ENCODE assay signal across 8 cellular contexts in genomic region chr3:101780661-101781060, GRCh38. TPM values are rescaled to one million over a fixed set of nuclear protein-coding genes. Genes with fewer than 3 reads are reported as not detected.
DNase-seq lines count a peak whose midpoint lies in the region; ATAC-seq and TF ChIP-seq lines count a peak whose summit lies in the region.

No MANE protein-coding gene starts in this region.

- no peak for DNase-seq in stimulated activated naive CD8-positive, alpha-beta T cell treated with anti-CD3 and anti-CD28 coated beads, Interleukin-15, Interleukin-2, amounts not matched to agents 100 U/mL and 50 U/mL, for 24 hours
- no peak for DNase-seq in activated CD8-positive, alpha-beta T cell treated with anti-CD3 and anti-CD28 coated beads, Interleukin-2, amount 10 ng/mL, durations not matched to agents 7 days and 5 days
- peak; percentile 17 for DNase-seq in iPS-NIHi11 (ENCODE audit: low spot score)
- no peak for DNase-seq in tibial nerve (ENCODE audit: low spot score in 2 of 2)
- DNase-seq in NCI-H526 treated with DMSO at 0.1 percent for 48 hours (lab: John Stamatoyannopoulos, UW), result no peak
- DNase-seq in activated CD4-positive, CD25-positive, alpha-beta regulatory T cell (lab: John Stamatoyannopoulos, UW), result no peak

- POLR2A ChIA-PET in activated CD8-positive, alpha-beta T cell treated with anti-CD3 and anti-CD28 coated beads, Interleukin-2, amount 10 ng/mL, durations not matched to agents 7 days and 5 days (lab: Charles Lee), result interaction anchor here (0.6 to 1.5 kb wide), 2 partner anchors 8 to 1443 kb away, joined by 3 read pairs; no protein-coding TSS in a partner anchor

- H3K4me1 ChIP-seq in tibial nerve, result peaks cover 0 to 40% (median 17%) of the 10 kb centered on the region in 4 donors

- no peaks in the 10 kb centered on the region for H3K9me3 Mint-ChIP-seq in stimulated activated naive CD8-positive, alpha-beta T cell treated with anti-CD3 and anti-CD28 coated beads, Interleukin-15, Interleukin-2, amounts not matched to agents 100 ng/mL and 50 ng/mL, for 24 hours
- H3K9me3 Mint-ChIP-seq in activated CD8-positive, alpha-beta T cell treated with anti-CD3 and anti-CD28 coated beads, Interleukin-2, amount 10 ng/mL, durations not matched to agents 7 days and 5 days (ENCODE audit: insufficient read depth), result no peaks in the 10 kb centered on the region

- TF ChIP-seq CTCF in tibial nerve (IDR thresholded peaks at IDR 0.05), result no peak

- CTCF ChIA-PET in activated CD8-positive, alpha-beta T cell treated with anti-CD3 and anti-CD28 coated beads, Interleukin-2, amount 10 ng/mL, durations not matched to agents 7 days and 5 days (lab: Charles Lee), result interaction anchor here (0.7 to 1.4 kb wide), 3 partner anchors 56 to 902 kb away, joined by 3 to 4 read pairs (median 3); partner anchors contain the start of gene CEP97

- H3K27me3 ChIP-seq in tibial nerve, result no peaks in the 10 kb centered on the region

- H3K27ac ChIP-seq in tibial nerve, result peak overlapping the region in 3 of 4 donors; percentile 4 to 94 (median 93)

- H3K4me3 ChIP-seq in tibial nerve, result peak overlapping the region in 3 of 4 donors; percentile 6 to 98 (median 89)

- H3K4me1 Mint-ChIP-seq in stimulated activated naive CD8-positive, alpha-beta T cell treated with anti-CD3 and anti-CD28 coated beads, Interleukin-15, Interleukin-2, amounts not matched to agents 100 ng/mL and 50 ng/mL, for 24 hours (ENCODE audit: low read depth), result peaks cover 60% of the 10 kb centered on the region
- H3K4me1 Mint-ChIP-seq in activated CD8-positive, alpha-beta T cell treated with anti-CD3 and anti-CD28 coated beads, Interleukin-2, amount 10 ng/mL, durations not matched to agents 7 days and 5 days (ENCODE audit: low read depth), result peaks cover 62% of the 10 kb centered on the region

- ATAC-seq in stimulated activated naive CD8-positive, alpha-beta T cell treated with anti-CD3 and anti-CD28 coated beads, Interleukin-15, Interleukin-2, amounts not matched to agents 100 U/mL and 50 U/mL, for 24 hours, result no peak
- ATAC-seq in activated CD8-positive, alpha-beta T cell treated with anti-CD3 and anti-CD28 coated beads, Interleukin-2, amount 10 ng/mL, durations not matched to agents 7 days and 5 days, result no peak
- no peak for ATAC-seq in HG02973 (IDR thresholded peaks at IDR 0.05; ENCODE audit: unreplicated experiment)

- TF ChIP-seq EP300 in tibial nerve (IDR thresholded peaks at IDR 0.05), result no peak

- H3K27me3 Mint-ChIP-seq in stimulated activated naive CD8-positive, alpha-beta T cell treated with anti-CD3 and anti-CD28 coated beads, Interleukin-15, Interleukin-2, amounts not matched to agents 100 ng/mL and 50 ng/mL, for 24 hours, result no peaks in the 10 kb centered on the region
- H3K27me3 Mint-ChIP-seq in activated CD8-positive, alpha-beta T cell treated with anti-CD3 and anti-CD28 coated beads, Interleukin-2, amount 10 ng/mL, durations not matched to agents 7 days and 5 days (ENCODE audit: low read depth), result no peaks in the 10 kb centered on the region

- peak overlapping the region; percentile 93 for H3K4me3 Mint-ChIP-seq in stimulated activated naive CD8-positive, alpha-beta T cell treated with anti-CD3 and anti-CD28 coated beads, Interleukin-15, Interleukin-2, amounts not matched to agents 100 ng/mL and 50 ng/mL, for 24 hours
- H3K4me3 Mint-ChIP-seq in activated CD8-positive, alpha-beta T cell treated with anti-CD3 and anti-CD28 coated beads, Interleukin-2, amount 10 ng/mL, durations not matched to agents 7 days and 5 days, result peak overlapping the region; percentile 81

- H3K36me3 ChIP-seq in tibial nerve, result peaks cover 0 to 30% (median 3%) of the 10 kb centered on the region in 3 donors

- no peaks in the 10 kb centered on the region for H3K9me3 ChIP-seq in tibial nerve

- TF ChIP-seq POLR2A in tibial nerve (IDR thresholded peaks at IDR 0.05), result no peak

- WGBS in tibial nerve, 2 donors, result 31 to 34% methylated on average over 2 of the region's 2 CpGs

- no peak overlapping the region for H3K27ac Mint-ChIP-seq in stimulated activated naive CD8-positive, alpha-beta T cell treated with anti-CD3 and anti-CD28 coated beads, Interleukin-15, Interleukin-2, amounts not matched to agents 100 ng/mL and 50 ng/mL, for 24 hours
- no peak overlapping the region for H3K27ac Mint-ChIP-seq in activated CD8-positive, alpha-beta T cell treated with anti-CD3 and anti-CD28 coated beads, Interleukin-2, amount 10 ng/mL, durations not matched to agents 7 days and 5 days

- peaks cover 30% of the 10 kb centered on the region for H3K36me3 Mint-ChIP-seq in stimulated activated naive CD8-positive, alpha-beta T cell treated with anti-CD3 and anti-CD28 coated beads, Interleukin-15, Interleukin-2, amounts not matched to agents 100 ng/mL and 50 ng/mL, for 24 hours (ENCODE audit: low read depth)
- peaks cover 27% of the 10 kb centered on the region for H3K36me3 Mint-ChIP-seq in activated CD8-positive, alpha-beta T cell treated with anti-CD3 and anti-CD28 coated beads, Interleukin-2, amount 10 ng/mL, durations not matched to agents 7 days and 5 days (ENCODE audit: low read depth)

RNA-seq across cellular contexts. Expression of gene NXPE3, which starts 1.6 kb away (rescaled TPM):
- total RNA-seq in activated CD8-positive, alpha-beta T cell treated with anti-CD3 and anti-CD28 coated beads, Interleukin-2, amount 10 ng/mL, durations not matched to agents 7 days and 5 days, result 10 to 100 TPM; 25.7 to 29.5 TPM
- total RNA-seq in tibial nerve, result 10 to 100 TPM; 14.4 to 23.4 (median 18.0) TPM

RNA-seq across cellular contexts. Expression of gene CEP97, which starts 56.2 kb away (rescaled TPM):
- 10 to 100 TPM; 23.3 to 26.2 TPM for total RNA-seq in activated CD8-positive, alpha-beta T cell treated with anti-CD3 and anti-CD28 coated beads, Interleukin-2, amount 10 ng/mL, durations not matched to agents 7 days and 5 days
- 10 to 100 TPM; 11.2 to 20.8 (median 14.1) TPM for total RNA-seq in tibial nerve
